Comparison of ENCODE assay signal across 8 cellular contexts in genomic region chr19:47391510-47392223, GRCh38. TPM values are rescaled to one million over a fixed set of nuclear protein-coding genes. Genes with fewer than 3 reads are reported as not detected.
DNase-seq lines count a peak whose midpoint lies in the region; ATAC-seq and TF ChIP-seq lines count a peak whose summit lies in the region.

No MANE protein-coding gene starts in this region.

- no peaks in the 10 kb centered on the region for H3K4me1 ChIP-seq in KMS-11 (ENCODE audit: low read depth, poor library complexity, severe bottlenecking)
- H3K4me1 ChIP-seq in upper lobe of right lung = no peaks in the 10 kb centered on the region

- H3K4me2 ChIP-seq in KMS-11 = no peak overlapping the region

- no peaks in the 10 kb centered on the region for H3K79me2 ChIP-seq in KMS-11 (ENCODE audit: insufficient read depth, low read depth)

- TF ChIP-seq CTCF in KMS-11 (conservative IDR thresholded peaks at IDR 0.05; ENCODE audit: low read depth, low read length) = peak; percentile 93
- peak; percentile 94 for TF ChIP-seq CTCF in upper lobe of right lung (IDR thresholded peaks at IDR 0.05)

- intact Hi-C loops in head of caudate nucleus (cut with DNase I) = loop anchor here (5.0 kb wide), 1 partner anchor 94 kb away; no protein-coding TSS in a partner anchor
- intact Hi-C loops in upper lobe of right lung (cut with DNase I) = no loop called here

- peak; percentile 42 for DNase-seq in DMS79 (lab: John Stamatoyannopoulos, UW)
- DNase-seq in SK-N-DZ (ENCODE audit: low spot score) = peak; percentile 48
- DNase-seq in activated naive CD4-positive, alpha-beta T cell treated with Interleukin-2 at 50 U/mL for 16 hours = peak; percentile 81
- DNase-seq in head of caudate nucleus = peak; percentile 71 to 93 (median 83)
- DNase-seq in pons (ENCODE audit: low spot score) = peak; percentile 63
- DNase-seq in upper lobe of right lung = peak; percentile 87

- no peak overlapping the region for H3K4me3 ChIP-seq in KMS-11 (IDR thresholded peaks at IDR 0.05; ENCODE audit: insufficient read depth, low read depth, low read length)
- no peak overlapping the region for H3K4me3 ChIP-seq in upper lobe of right lung

- H3K27me3 ChIP-seq in KMS-11 (ENCODE audit: insufficient read depth, low read depth) = peaks cover 33% of the 10 kb centered on the region
- H3K27me3 ChIP-seq in upper lobe of right lung = no peaks in the 10 kb centered on the region

- peak; percentile 89 for ATAC-seq in upper lobe of right lung
- ATAC-seq in GM21360 (IDR thresholded peaks at IDR 0.05; ENCODE audit: unreplicated experiment) = no peak

- no peak overlapping the region for H2AFZ ChIP-seq in KMS-11 (ENCODE audit: low read depth)

- H3K36me3 ChIP-seq in KMS-11 (ENCODE audit: insufficient read depth) (no peaks in the 10 kb centered on the region), upper lobe of right lung (no peaks in the 10 kb centered on the region)

- no peaks in the 10 kb centered on the region for H3K9me3 ChIP-seq in upper lobe of right lung

- H3K9ac ChIP-seq in KMS-11 = no peak overlapping the region

- H3K27ac ChIP-seq in KMS-11 (no peak overlapping the region), upper lobe of right lung (no peak overlapping the region)

- no peaks in the 10 kb centered on the region for H4K20me1 ChIP-seq in KMS-11 (ENCODE audit: insufficient read depth)

RNA-seq across cellular contexts. Expression of gene MEIS3, which starts 27.7 kb away (rescaled TPM):
- 61.0 and 64.2 TPM in 2 replicates for polyA plus RNA-seq in SK-N-DZ (2014; cell fraction: cytosol; rRNA removed)
- 48.3 and 60.9 TPM in 2 replicates for polyA plus RNA-seq in SK-N-DZ (2014; cell fraction: nucleus; rRNA removed)
- total RNA-seq in upper lobe of right lung = 4.3 TPM

RNA-seq across cellular contexts. Expression of gene DHX34, which starts 42.6 kb away (rescaled TPM):
- 10.8 and 12.8 TPM in 2 replicates for polyA plus RNA-seq in SK-N-DZ (2014; cell fraction: cytosol; rRNA removed)
- 14.2 and 24.6 TPM in 2 replicates for polyA plus RNA-seq in SK-N-DZ (2014; cell fraction: nucleus; rRNA removed)
- 15.8 TPM for total RNA-seq in upper lobe of right lung

RNA-seq across cellular contexts. Expression of gene C5AR2, which starts 59.7 kb away (rescaled TPM):
- not detected in 2 replicates for polyA plus RNA-seq in SK-N-DZ (2014; cell fraction: cytosol; rRNA removed)
- not detected in 2 replicates for polyA plus RNA-seq in SK-N-DZ (2014; cell fraction: nucleus; rRNA removed)
- total RNA-seq in upper lobe of right lung = 3.5 TPM
